Comparison of ENCODE assay signal across 15 cellular contexts in the genomic region with DNA sequence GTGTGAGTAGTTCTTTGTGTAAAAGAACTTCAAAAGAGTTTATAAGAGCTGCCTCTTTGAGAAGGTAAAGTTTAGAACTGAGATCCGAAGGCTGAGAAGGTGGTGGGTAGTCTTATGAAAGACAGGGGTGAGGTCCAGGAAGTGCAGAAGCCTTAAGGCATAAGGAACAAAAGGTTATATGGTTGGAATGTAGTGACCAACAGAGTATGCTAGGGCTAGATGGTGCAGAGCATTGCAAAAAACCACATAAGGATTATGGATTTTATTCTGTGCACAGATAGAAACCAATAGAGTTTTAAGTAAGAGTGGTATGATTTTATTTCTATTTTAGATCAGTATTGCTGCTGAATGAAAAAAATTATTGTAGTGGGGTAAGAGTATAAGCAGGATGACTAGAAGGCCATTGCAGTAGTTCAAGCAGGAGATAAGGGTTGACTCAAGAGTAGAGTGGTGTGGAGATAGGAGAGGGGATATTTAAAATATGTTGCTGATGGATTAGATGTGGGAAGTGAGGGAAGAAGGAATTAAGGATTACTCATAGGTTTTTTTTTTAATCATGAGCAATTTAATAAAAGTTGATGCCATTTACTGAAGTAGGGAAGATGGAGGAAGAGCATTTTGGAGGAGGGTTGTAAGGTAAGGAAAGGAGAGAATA. TPM values are rescaled to one million over a fixed set of nuclear protein-coding genes. Genes with fewer than 3 reads are reported as not detected.
DNase-seq lines count a peak whose midpoint lies in the region; ATAC-seq and TF ChIP-seq lines count a peak whose summit lies in the region.
"Had no signal": no experiment of that assay in that cellular context is flagged by ENCODE, and none has a peak within 500 bp of the region (broad histone marks: within the 10 kb centered on the region; RNA-seq: fewer than 3 reads in every experiment).

No MANE protein-coding gene starts in this region.

- H3K27me3 ChIP-seq in CD8-positive, alpha-beta T cell (ENCODE audit: insufficient read depth, low read length), result no peaks in the 10 kb centered on the region

- POLR2A ChIA-PET in CD8-positive, alpha-beta T cell (lab: Charles Lee), result no interaction called here
- POLR2A ChIA-PET in naive thymus-derived CD8-positive, alpha-beta T cell (lab: Charles Lee), result no interaction called here

- no peak for ATAC-seq in CD8-positive, alpha-beta T cell
- ATAC-seq in naive thymus-derived CD8-positive, alpha-beta T cell, result no peak
- ATAC-seq in HG03520 (IDR thresholded peaks at IDR 0.05; ENCODE audit: unreplicated experiment), result no peak

- H3K27ac Mint-ChIP-seq in CD8-positive, alpha-beta T cell, result peak overlapping the region; percentile 50
- peak overlapping the region; percentile 76 for H3K27ac Mint-ChIP-seq in chondrocyte (ENCODE audit: unreplicated experiment)
- peak overlapping the region in 7 of 10 donors; percentile 18 to 74 (median 40) for H3K27ac Mint-ChIP-seq in naive thymus-derived CD8-positive, alpha-beta T cell
- H3K27ac Mint-ChIP-seq: stimulated activated naive CD8-positive, alpha-beta T cell treated with anti-CD3 and anti-CD28 coated beads, Interleukin-15, Interleukin-2, amounts not matched to agents 100 ng/mL and 50 ng/mL, for 24 hours had no signal

- TF ChIP-seq CTCF in CD8-positive, alpha-beta T cell (IDR thresholded peaks at IDR 0.05), result no peak
- TF ChIP-seq CTCF in chondrocyte (IDR thresholded peaks at IDR 0.05) (no peak), GM20000 (IDR thresholded peaks at IDR 0.05; ENCODE audit: extremely low read depth, missing control alignments) (no peak)

- CTCF ChIA-PET in CD8-positive, alpha-beta T cell (lab: Charles Lee), result interaction anchor here (1.2 kb wide), 1 partner anchor 17 kb away, joined by 3 read pairs; no protein-coding TSS in a partner anchor

- H3K4me1 ChIP-seq in CD8-positive, alpha-beta T cell (ENCODE audit: insufficient read depth, low read length), result peaks cover 47% of the 10 kb centered on the region

- peaks cover 68% of the 10 kb centered on the region for H3K4me1 Mint-ChIP-seq in CD8-positive, alpha-beta T cell (ENCODE audit: low read depth)
- peaks cover 65% of the 10 kb centered on the region for H3K4me1 Mint-ChIP-seq in chondrocyte (ENCODE audit: low read depth)
- H3K4me1 Mint-ChIP-seq in naive thymus-derived CD8-positive, alpha-beta T cell, result peaks cover 34 to 73% (median 63%) of the 10 kb centered on the region in 4 donors

- H3K9me3 ChIP-seq in CD8-positive, alpha-beta T cell (ENCODE audit: low read length), result no peaks in the 10 kb centered on the region

- no peak for DNase-seq in CD8-positive, alpha-beta T cell
- DNase-seq in LHCN-M2 (ENCODE audit: low read depth) (peak; percentile 28), chondrocyte (ENCODE audit: low spot score) (no peak), GM20000 (ENCODE audit: low spot score) (no peak), Kasumi-1 (lab: John Stamatoyannopoulos, UW) (no peak)
- no peak for DNase-seq in naive thymus-derived CD8-positive, alpha-beta T cell
- DNase-seq: activated CD4-positive, alpha-beta T cell treated with anti-CD3 and anti-CD28 coated beads, Interleukin-2, amount 50 U/mL, for 4 hours; CD4-positive, CD25-positive, alpha-beta regulatory T cell; foreskin melanocyte; NCI-H1105; occipital lobe; SIG-M5; T1000 had no signal

- no peak overlapping the region for H3K4me3 Mint-ChIP-seq in CD8-positive, alpha-beta T cell
- no peak overlapping the region for H3K4me3 Mint-ChIP-seq in chondrocyte (ENCODE audit: unreplicated experiment)
- H3K4me3 Mint-ChIP-seq in naive thymus-derived CD8-positive, alpha-beta T cell, result peak overlapping the region in 1 of 10 donors; percentile 30
- H3K4me3 Mint-ChIP-seq: stimulated activated naive CD8-positive, alpha-beta T cell treated with anti-CD3 and anti-CD28 coated beads, Interleukin-15, Interleukin-2, amounts not matched to agents 100 ng/mL and 50 ng/mL, for 24 hours had no signal

- no peak overlapping the region for H3K27ac ChIP-seq in CD8-positive, alpha-beta T cell (ENCODE audit: low read depth, low read length)

- H3K36me3 ChIP-seq in CD8-positive, alpha-beta T cell (ENCODE audit: insufficient read depth, low read length), result no peaks in the 10 kb centered on the region

- H3K4me3 ChIP-seq in CD8-positive, alpha-beta T cell (ENCODE audit: low read depth, low read length), result no peak overlapping the region

- no peaks in the 10 kb centered on the region for H3K9me3 Mint-ChIP-seq in CD8-positive, alpha-beta T cell
- H3K9me3 Mint-ChIP-seq in chondrocyte (ENCODE audit: low read depth), result peaks cover 4% of the 10 kb centered on the region
- H3K9me3 Mint-ChIP-seq in naive thymus-derived CD8-positive, alpha-beta T cell, result no peaks in the 10 kb centered on the region
- H3K9me3 Mint-ChIP-seq: CD4-positive, CD25-positive, alpha-beta regulatory T cell; stimulated activated naive CD8-positive, alpha-beta T cell treated with anti-CD3 and anti-CD28 coated beads, Interleukin-15, Interleukin-2, amounts not matched to agents 100 ng/mL and 50 ng/mL, for 24 hours had no signal

- no peaks in the 10 kb centered on the region for H3K27me3 Mint-ChIP-seq in CD8-positive, alpha-beta T cell (ENCODE audit: low read depth)
- H3K27me3 Mint-ChIP-seq in chondrocyte (ENCODE audit: low read depth), result no peaks in the 10 kb centered on the region
- H3K27me3 Mint-ChIP-seq in naive thymus-derived CD8-positive, alpha-beta T cell, result no peaks in the 10 kb centered on the region
- H3K27me3 Mint-ChIP-seq: stimulated activated naive CD8-positive, alpha-beta T cell treated with anti-CD3 and anti-CD28 coated beads, Interleukin-15, Interleukin-2, amounts not matched to agents 100 ng/mL and 50 ng/mL, for 24 hours had no signal

- intact Hi-C loops in CD8-positive, alpha-beta T cell (cut with DNase I, micrococcal nuclease), result no loop called here

- H3K36me3 Mint-ChIP-seq in CD8-positive, alpha-beta T cell, result peaks cover 5% of the 10 kb centered on the region
- H3K36me3 Mint-ChIP-seq in chondrocyte (ENCODE audit: low read depth), result no peaks in the 10 kb centered on the region
- H3K36me3 Mint-ChIP-seq in naive thymus-derived CD8-positive, alpha-beta T cell, result no peaks in the 10 kb centered on the region
- H3K36me3 Mint-ChIP-seq: CD4-positive, CD25-positive, alpha-beta regulatory T cell had no signal

RNA-seq across cellular contexts. Expression of a gene that starts 3.7 kb away (rescaled TPM):
- 1 to 10 TPM; 5.0 to 6.3 TPM for total RNA-seq in CD8-positive, alpha-beta T cell
- total RNA-seq in LHCN-M2 (2014; rRNA removed), result 10.6 and 12.2 TPM in 2 replicates
- polyA plus RNA-seq in LHCN-M2 (2012), result 12.1 TPM
- total RNA-seq in chondrocyte, result 33.5 to 66.6 TPM (median 33.5 TPM) in 3 replicates
- 10 to 100 TPM in 1 of 2 experiments, 1 to 10 TPM in 1; 9.8 to 12.1 TPM for total RNA-seq in naive thymus-derived CD8-positive, alpha-beta T cell
- polyA plus RNA-seq in naive thymus-derived CD8-positive, alpha-beta T cell, result 10 to 100 TPM; 13.2 to 14.8 (median 13.5) TPM
